In the genomic region with DNA sequence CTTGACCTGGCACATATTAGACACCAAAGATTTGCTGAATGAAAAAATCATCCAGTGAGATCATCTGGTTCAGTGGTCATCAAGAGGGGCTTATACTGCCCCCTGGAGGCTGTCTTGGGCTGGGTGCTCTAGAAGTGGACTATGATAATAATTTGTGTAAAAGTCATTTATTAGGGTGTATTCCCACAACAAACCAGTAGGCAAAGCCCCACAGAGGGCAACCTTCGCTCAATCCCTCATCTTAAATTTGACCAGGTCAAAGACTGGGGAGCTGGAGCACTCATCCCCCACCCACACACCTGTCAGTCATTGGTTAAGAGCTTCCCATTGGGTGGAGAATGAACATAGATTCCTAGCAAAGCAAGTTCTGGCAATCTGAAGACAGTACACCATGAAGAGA, we compare ENCODE assay signal across 8 cellular contexts. TPM values are rescaled to one million over a fixed set of nuclear protein-coding genes. Genes with fewer than 3 reads are reported as not detected.
DNase-seq lines count a peak whose midpoint lies in the region; ATAC-seq, FAIRE-seq and TF ChIP-seq lines count a peak whose summit lies in the region.

No MANE protein-coding gene starts in this region.

- H3K4me3 ChIP-seq in GM12878 = no peak overlapping the region
- no peak overlapping the region for H3K4me3 ChIP-seq in naive thymus-derived CD4-positive, alpha-beta T cell (ENCODE audit: low read length)
- no peak overlapping the region for H3K4me3 ChIP-seq in ovary

- TF ChIP-seq EP300 in GM12878 (IDR thresholded peaks at IDR 0.05; ENCODE audit: borderline replicate concordance in 1 of 2, control insufficient read depth in 1 of 2, low read depth in 2 of 2, low read length in 2 of 2) (no peak), ovary (IDR thresholded peaks at IDR 0.05) (no peak)

- TF ChIP-seq POLR2A in GM12878 (IDR thresholded peaks at IDR 0.05; ENCODE audit: low read depth, low read length) (no peak), ovary (IDR thresholded peaks at IDR 0.05) (no peak)

- WGBS in GM12878 (ENCODE audit: insufficient coverage, insufficient replicate concordance, low lambda C conversion rate, missing lambda C conversion rate) = 0% methylated on average over 1 of the region's 1 CpG
- 32 to 59% (median 55%) methylated on average over 1 of the region's 1 CpG for WGBS in ovary, 3 donors

- FAIRE-seq in GM12878 (lab: Jason Lieb, UNC) = peak; percentile 61

- H3K27ac ChIP-seq in GM12878 (ENCODE audit: control insufficient read depth, insufficient read depth) (no peak overlapping the region), ovary (no peak overlapping the region)
- no peak overlapping the region for H3K27ac ChIP-seq in naive thymus-derived CD4-positive, alpha-beta T cell (ENCODE audit: low read depth, low read length)

- BruUV-seq in GM12878 (replicated peaks; lab: Mats Ljungman, UMichigan) = no TSS peak

- no peak overlapping the region for H3K27ac Mint-ChIP-seq in naive thymus-derived CD4-positive, alpha-beta T cell

- peak; percentile 42 to 67 (median 57) for TF ChIP-seq CTCF in GM12878 (IDR thresholded peaks at IDR 0.05 in 2 of 3, conservative IDR thresholded peaks at IDR 0.05 in 1 of 3; ENCODE audit: control insufficient read depth in 2 of 3, extremely low read depth in 1 of 3, insufficient read depth in 1 of 3, low read depth in 3 of 3, low read length in 3 of 3)
- no peak for TF ChIP-seq CTCF in ovary (IDR thresholded peaks at IDR 0.05)

- H3K9me3 Mint-ChIP-seq in naive thymus-derived CD4-positive, alpha-beta T cell = peaks cover 0 to 8% (median 0%) of the 10 kb centered on the region in 11 donors

- H3K36me3 Mint-ChIP-seq in naive thymus-derived CD4-positive, alpha-beta T cell = peaks cover 0 to 5% (median 0%) of the 10 kb centered on the region in 5 donors

- no peak overlapping the region for H3K9ac ChIP-seq in GM12878 (ENCODE audit: control insufficient read depth, insufficient read depth, low read length)

- no peaks in the 10 kb centered on the region for H3K4me1 Mint-ChIP-seq in naive thymus-derived CD4-positive, alpha-beta T cell

- CTCF ChIA-PET in GM12878 (lab: Yijun Ruan, JAX) = interaction anchor here (0.7 to 3.0 kb wide), 9 partner anchors 13 to 504 kb away, joined by 3 to 8 read pairs (median 4); no protein-coding TSS in a partner anchor
- CTCF ChIA-PET in naive thymus-derived CD4-positive, alpha-beta T cell (lab: Charles Lee) = no interaction called here

- H3K27me3 ChIP-seq in GM12878 (replicated peaks in 1 of 2; ENCODE audit: control insufficient read depth in 2 of 2, insufficient read depth in 2 of 2, low read length in 1 of 2) = no peaks in the 10 kb centered on the region
- H3K27me3 ChIP-seq in naive thymus-derived CD4-positive, alpha-beta T cell (ENCODE audit: control insufficient read depth in 2 of 2, insufficient read depth in 2 of 2, low read length in 2 of 2) = no peaks in the 10 kb centered on the region
- H3K27me3 ChIP-seq in ovary = no peaks in the 10 kb centered on the region

- SMC1A ChIA-PET in GM12878 (lab: Charles Lee; ENCODE audit: uncharacterized antibody, unreplicated experiment) = interaction anchor here (0.8 to 2.3 kb wide), 7 partner anchors 27 to 577 kb away, joined by 3 to 4 read pairs (median 3); no protein-coding TSS in a partner anchor

- intact Hi-C loops in GM12878 (cut with micrococcal nuclease; ENCODE audit: unreplicated experiment) (loop anchor here (1.0 to 5.0 kb wide), 3 partner anchors 398 to 577 kb away; no protein-coding TSS in a partner anchor), ovary (cut with DNase I) (no loop called here)
- intact Hi-C loops in naive thymus-derived CD4-positive, alpha-beta T cell (cut with micrococcal nuclease) = no loop called here

- no peaks in the 10 kb centered on the region for H4K20me1 ChIP-seq in GM12878 (ENCODE audit: control insufficient read depth, insufficient read depth)

- H3K27me3 Mint-ChIP-seq in naive thymus-derived CD4-positive, alpha-beta T cell = peaks cover 20 to 52% (median 42%) of the 10 kb centered on the region in 5 donors

- H3K4me1 ChIP-seq in GM12878 (ENCODE audit: control insufficient read depth, insufficient read depth, low read length) (no peaks in the 10 kb centered on the region; the same call in 1 of the 2 replicates), ovary (ENCODE audit: insufficient read depth) (no peaks in the 10 kb centered on the region)
- H3K4me1 ChIP-seq in naive thymus-derived CD4-positive, alpha-beta T cell (ENCODE audit: control insufficient read depth in 2 of 2, insufficient read depth in 2 of 2, low read length in 2 of 2) = no peaks in the 10 kb centered on the region

- no peaks in the 10 kb centered on the region for H3K79me2 ChIP-seq in GM12878 (ENCODE audit: control insufficient read depth, insufficient read depth, low read length)

- no peak overlapping the region for H2AFZ ChIP-seq in GM12878 (ENCODE audit: control insufficient read depth, low read depth, low read length)

- H3K4me2 ChIP-seq in GM12878 (ENCODE audit: control insufficient read depth, insufficient read depth) = no peak overlapping the region

- DNase-seq in SHP77 (lab: John Stamatoyannopoulos, UW) (peak; percentile 13 to 24), SHP77 treated with DMSO at 0.1 percent for 48 hours (lab: John Stamatoyannopoulos, UW) (no peak), KG1 (lab: John Stamatoyannopoulos, UW) (peak; percentile 12), GM12878 (ENCODE audit: low read depth, low spot score) (no peak), ovary (no peak), SKM-1 treated with dmso at 0.1 percent for 144 hours (lab: John Stamatoyannopoulos, UW; ENCODE audit: unreplicated experiment) (no peak)
- DNase-seq in naive thymus-derived CD4-positive, alpha-beta T cell = no peak
- no peak for DNase-seq in effector CD4-positive, alpha-beta T cell

- H3K9me3 ChIP-seq in GM12878 (replicated peaks; ENCODE audit: control insufficient read depth, insufficient read depth, low read length) = no peaks in the 10 kb centered on the region; the same call in 2 of the 3 replicates
- H3K9me3 ChIP-seq in naive thymus-derived CD4-positive, alpha-beta T cell (ENCODE audit: control insufficient read depth in 2 of 3, low read length in 3 of 3) = no peaks in the 10 kb centered on the region
- H3K9me3 ChIP-seq in ovary = no peaks in the 10 kb centered on the region

- ATAC-seq in GM12878 = peak; percentile 88
- peak; percentile 60 for ATAC-seq in naive thymus-derived CD4-positive, alpha-beta T cell

- peak; percentile 68 for TF ChIP-seq RAD21 in GM12878 (IDR thresholded peaks at IDR 0.05; ENCODE audit: insufficient read depth, low read depth, low read length)

- POLR2A ChIA-PET in GM12878 (lab: Charles Lee) = no interaction called here
- POLR2A ChIA-PET in naive thymus-derived CD4-positive, alpha-beta T cell (lab: Charles Lee) = no interaction called here

- H3K36me3 ChIP-seq in GM12878 (ENCODE audit: control insufficient read depth in 2 of 2, insufficient read depth in 2 of 2, low read length in 1 of 2) (no peaks in the 10 kb centered on the region), ovary (no peaks in the 10 kb centered on the region)
- no peaks in the 10 kb centered on the region for H3K36me3 ChIP-seq in naive thymus-derived CD4-positive, alpha-beta T cell (ENCODE audit: control insufficient read depth in 2 of 3, insufficient read depth in 3 of 3, low read length in 3 of 3)

- RAD21 ChIA-PET in GM12878 (lab: Charles Lee; ENCODE audit: unreplicated experiment) = interaction anchor here (1.4 to 2.2 kb wide), 2 partner anchors 261 to 502 kb away, joined by 3 to 6 read pairs; no protein-coding TSS in a partner anchor

- H3K4me3 Mint-ChIP-seq in naive thymus-derived CD4-positive, alpha-beta T cell = no peak overlapping the region

- in situ Hi-C loops in GM12878 (cut with MboI) = no loop called here

TF ChIP-seq in GM12878, 131 proteins besides CTCF, POLR2A, EP300 and RAD21 (continues in another document):
- TF ChIP-seq FOS (IDR thresholded peaks at IDR 0.05; ENCODE audit: borderline replicate concordance, extremely low read depth, insufficient read length) (no peak), TBL1XR1 (IDR thresholded peaks at IDR 0.05; ENCODE audit: low read depth, low read length) (no peak), SMC3 (IDR thresholded peaks at IDR 0.05; ENCODE audit: borderline replicate concordance, low read length) (peak; percentile 62), YY1 (IDR thresholded peaks at IDR 0.05; ENCODE audit: low read depth, low read length) (0 out of 2 replicates have a peak, but pooled peaks have one; percentile 21)
- TF ChIP-seq, protein P1, sequence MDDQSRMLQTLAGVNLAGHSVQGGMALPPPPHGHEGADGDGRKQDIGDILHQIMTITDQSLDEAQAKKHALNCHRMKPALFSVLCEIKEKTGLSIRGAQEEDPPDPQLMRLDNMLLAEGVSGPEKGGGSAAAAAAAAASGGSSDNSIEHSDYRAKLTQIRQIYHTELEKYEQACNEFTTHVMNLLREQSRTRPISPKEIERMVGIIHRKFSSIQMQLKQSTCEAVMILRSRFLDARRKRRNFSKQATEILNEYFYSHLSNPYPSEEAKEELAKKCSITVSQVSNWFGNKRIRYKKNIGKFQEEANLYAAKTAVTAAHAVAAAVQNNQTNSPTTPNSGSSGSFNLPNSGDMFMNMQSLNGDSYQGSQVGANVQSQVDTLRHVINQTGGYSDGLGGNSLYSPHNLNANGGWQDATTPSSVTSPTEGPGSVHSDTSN (IDR thresholded peaks at IDR 0.05; ENCODE audit: insufficient replicate concordance, low read depth, low read length) = no peak

RNA-seq across cellular contexts. Expression of a gene that starts 20.0 kb away (rescaled TPM):
- 11.8 and 14.2 TPM in 2 replicates for total RNA-seq in GM12878 (2013; cell fraction: nucleolus; rRNA removed)
- total RNA-seq in GM12878 (2014; rRNA removed) (7.3 and 7.6 TPM in 2 replicates), GM12878 (2014; rRNA removed; fragmentation: Illumina TruSeq; extraction: Trizol) (4.1 and 5.1 TPM in 2 replicates), GM12878 (2021) (6.2 and 7.9 TPM in 2 replicates), ovary (10 to 100 TPM in 1 of 7 donors, 1 to 10 TPM in 6; 3.9 to 12.7 (median 7.6) TPM)
- polyA plus RNA-seq in GM12878 (2011; ENCODE audit: low read depth) = 3.9 TPM
- polyA plus RNA-seq in GM12878 (2011; rRNA removed) (0.68 and 1.1 TPM in 2 replicates), GM12878 (2014; fragmentation: Illumina TruSeq; extraction: Trizol) (3.3 and 3.5 TPM in 2 replicates), GM12878 (2014; fragmentation: Nextera tagmentation; extraction: Ambion mirVana) (1 to 10 TPM; 3.2 to 3.3 TPM), GM12878 (2014; rRNA removed) (3.2 and 4.8 TPM in 2 replicates), GM12878 (2016; fragmentation: Nextera tagmentation; extraction: Ambion mirVana) (1 to 10 TPM; 8.4 to 9.4 TPM), ovary (1 to 10 TPM; 2.0 to 6.0 TPM)
- 2.2 and 2.3 TPM in 2 replicates for polyA plus RNA-seq in GM12878 (2011; cell fraction: cytosol; rRNA removed)
- 4.7 and 7.7 TPM in 2 replicates for polyA plus RNA-seq in GM12878 (2011; cell fraction: nucleus; rRNA removed)
- polyA plus RNA-seq in GM12878 (2012) = 4.9 and 6.6 TPM in 2 replicates
- 3.4 and 7.1 TPM in 2 replicates for polyA minus RNA-seq in GM12878 (2011; rRNA and poly(A)+ RNA removed)
- 2.1 and 3.6 TPM in 2 replicates for polyA minus RNA-seq in GM12878 (2011; cell fraction: cytosol; rRNA and poly(A)+ RNA removed)
- 7.4 and 9.4 TPM in 2 replicates for polyA minus RNA-seq in GM12878 (2011; cell fraction: nucleus; rRNA and poly(A)+ RNA removed)
- total RNA-seq in naive thymus-derived CD4-positive, alpha-beta T cell = 1 to 10 TPM; 2.8 to 9.7 (median 6.9) TPM
- polyA plus RNA-seq in naive thymus-derived CD4-positive, alpha-beta T cell = 1 to 10 TPM; 1.6 to 2.7 TPM

Comparison
In these comparisons a context has a peak if more than half of its experiments do, and no peak if none do; other contexts are left out.
1. DNase-seq: peak in SHP77 (2 of 2) and KG1 (single experiment); none in SHP77 treated with DMSO at 0.1 percent for 48 hours (single experiment), GM12878 (single experiment), naive thymus-derived CD4-positive, alpha-beta T cell (0 of 9), effector CD4-positive, alpha-beta T cell (single experiment), ovary (0 of 5) and SKM-1 treated with dmso at 0.1 percent for 144 hours (single experiment).
2. CTCF ChIP-seq: peak in GM12878 (3 of 3); none in ovary (0 of 3).